ENCODE assay signal across 23 cellular contexts in genomic region chr22:40678493-40679248, GRCh38. TPM values are rescaled to one million over a fixed set of nuclear protein-coding genes. Genes with fewer than 3 reads are reported as not detected.
DNase-seq lines count a peak whose midpoint lies in the region; TF ChIP-seq lines count a peak whose summit lies in the region.
"Had no signal": no experiment of that assay in that cellular context is flagged by ENCODE, and none has a peak within 500 bp of the region (broad histone marks: within the 10 kb centered on the region; RNA-seq: fewer than 3 reads in every experiment).

No MANE protein-coding gene starts in this region.

- DNase-seq in AG04449 (ENCODE audit: low read depth, low spot score) = no peak
- DNase-seq in SJCRH30 = peak; percentile 73 to 86
- DNase-seq in fibroblast of lung (ENCODE audit: low read depth in 2 of 2) = no peak
- peak; percentile 24 for DNase-seq in neural progenitor cell (ENCODE audit: low spot score)
- DNase-seq in OCI-M1 (lab: John Stamatoyannopoulos, UW) = no peak
- no peak for DNase-seq in activated naive CD4-positive, alpha-beta T cell treated with anti-CD3 and anti-CD28 coated beads, Interleukin-2, amount 50 U/mL, for 16 hours
- no peak for DNase-seq in CD8-positive, alpha-beta memory T cell
- DNase-seq in SHP77 treated with DMSO at 0.1 percent for 48 hours (lab: John Stamatoyannopoulos, UW) = no peak
- DNase-seq: activated effector memory CD4-positive, alpha-beta T cell treated with Interleukin-2 at 50 U/mL for 16 hours; dermis blood vessel endothelial cell; HCEC 1CT; MV-4-11; NCI-H2081 treated with DMSO at 0.1 percent for 48 hours; RPMI8226; spleen; stimulated activated naive CD4-positive, alpha-beta T cell treated with Interleukin-2 at 50 U/mL for 16 hours; T-cell; uterus; WERI-Rb-1 had no signal

- H3K27me3 ChIP-seq in SJCRH30 (no peaks in the 10 kb centered on the region), fibroblast of lung (ENCODE audit: control insufficient read depth, insufficient read depth, low read length) (no peaks in the 10 kb centered on the region), neural progenitor cell (no peaks in the 10 kb centered on the region)
- peaks cover 5% of the 10 kb centered on the region for H3K27me3 ChIP-seq in CD8-positive, alpha-beta memory T cell (ENCODE audit: insufficient read depth, low read length, poor library complexity, severe bottlenecking)
- H3K27me3 ChIP-seq: uterus had no signal

- H3K79me2 ChIP-seq in fibroblast of lung (ENCODE audit: control insufficient read depth, insufficient read depth, low read length) = no peaks in the 10 kb centered on the region
- no peaks in the 10 kb centered on the region for H3K79me2 ChIP-seq in neural progenitor cell (ENCODE audit: low read depth)

- H3F3A ChIP-seq in neural progenitor cell (ENCODE audit: low read depth) = peaks cover 40% of the 10 kb centered on the region

- POLR2A ChIA-PET in AG04449 (lab: Yijun Ruan, JAX) = no interaction called here
- POLR2A ChIA-PET in CD8-positive, alpha-beta memory T cell (lab: Charles Lee) = no interaction called here

- peak overlapping the region; percentile 86 for H3K27ac ChIP-seq in SJCRH30
- no peak overlapping the region for H3K27ac ChIP-seq in fibroblast of lung (ENCODE audit: insufficient read depth, low read length)
- no peak overlapping the region for H3K27ac ChIP-seq in neural progenitor cell
- no peak overlapping the region for H3K27ac ChIP-seq in CD8-positive, alpha-beta memory T cell (ENCODE audit: low read depth, low read length)
- H3K27ac ChIP-seq: neutrophil, spleen had no signal

- peak overlapping the region; percentile 90 for H3K27ac Mint-ChIP-seq in neural progenitor cell
- H3K27ac Mint-ChIP-seq in CD8-positive, alpha-beta memory T cell = peak overlapping the region in 1 of 8 donors; percentile 43
- H3K27ac Mint-ChIP-seq: T-cell had no signal

- H3K36me3 Mint-ChIP-seq in neural progenitor cell = peaks cover 10% of the 10 kb centered on the region
- no peaks in the 10 kb centered on the region for H3K36me3 Mint-ChIP-seq in CD8-positive, alpha-beta memory T cell
- H3K36me3 Mint-ChIP-seq: T-cell had no signal

- H3K9me3 Mint-ChIP-seq in neural progenitor cell = peaks cover 2% of the 10 kb centered on the region
- no peaks in the 10 kb centered on the region for H3K9me3 Mint-ChIP-seq in CD8-positive, alpha-beta memory T cell
- H3K9me3 Mint-ChIP-seq: T-cell had no signal

- H3K4me1 Mint-ChIP-seq in neural progenitor cell = peaks cover 49% of the 10 kb centered on the region
- H3K4me1 Mint-ChIP-seq in CD8-positive, alpha-beta memory T cell = peaks cover 5 to 7% (median 6%) of the 10 kb centered on the region in 3 donors

- H3K4me3 ChIP-seq in AG04449 (ENCODE audit: low read depth, low read length) = peak overlapping the region; percentile 55; the same call in 1 of the 2 replicates
- peak overlapping the region; percentile 61 for H3K4me3 ChIP-seq in SJCRH30
- H3K4me3 ChIP-seq in fibroblast of lung (replicated peaks in 1 of 4; ENCODE audit: control extremely low read depth in 1 of 4, insufficient read depth in 1 of 4, low read depth in 3 of 4, low read length in 4 of 4) = peak overlapping the region in 1 of 4 experiments; percentile 37
- no peak overlapping the region for H3K4me3 ChIP-seq in neural progenitor cell
- H3K4me3 ChIP-seq in CD8-positive, alpha-beta memory T cell (ENCODE audit: low read length) = no peak overlapping the region
- H3K4me3 ChIP-seq: GM12878 had no signal

- peaks cover 21% of the 10 kb centered on the region for H3K4me1 ChIP-seq in SJCRH30
- peaks cover 8% of the 10 kb centered on the region for H3K4me1 ChIP-seq in fibroblast of lung (ENCODE audit: control insufficient read depth, extremely low read depth, insufficient read depth, low read length)
- H3K4me1 ChIP-seq in neural progenitor cell = peaks cover 44% of the 10 kb centered on the region
- H3K4me1 ChIP-seq in CD8-positive, alpha-beta memory T cell (ENCODE audit: insufficient read depth, low read length) = no peaks in the 10 kb centered on the region
- H3K4me1 ChIP-seq: uterus had no signal

- TF ChIP-seq CTCF in AG04449 (IDR thresholded peaks at IDR 0.05; ENCODE audit: insufficient read depth, low read length, missing control alignments) = no peak
- no peak for TF ChIP-seq CTCF in fibroblast of lung (conservative IDR thresholded peaks at IDR 0.05 in 1 of 2, IDR thresholded peaks at IDR 0.05 in 1 of 2; ENCODE audit: low read depth in 1 of 2, low read length in 2 of 2)
- no peak for TF ChIP-seq CTCF in neural progenitor cell (IDR thresholded peaks at IDR 0.05)

- CTCF ChIA-PET in AG04449 (lab: Yijun Ruan, JAX) = interaction anchor here (0.9 to 1.7 kb wide), 4 partner anchors 13 to 244 kb away, joined by 3 to 6 read pairs (median 4); no protein-coding TSS in a partner anchor
- CTCF ChIA-PET in CD8-positive, alpha-beta memory T cell (lab: Charles Lee) = no interaction called here

- H4K20me1 ChIP-seq in fibroblast of lung (ENCODE audit: control insufficient read depth, extremely low read depth, insufficient read depth, low read length) = no peaks in the 10 kb centered on the region
- H4K20me1 ChIP-seq in neural progenitor cell (ENCODE audit: low read depth) = no peaks in the 10 kb centered on the region

- H3K4me3 Mint-ChIP-seq in neural progenitor cell = peak overlapping the region; percentile 86
- no peak overlapping the region for H3K4me3 Mint-ChIP-seq in CD8-positive, alpha-beta memory T cell
- H3K4me3 Mint-ChIP-seq: T-cell had no signal

- H2AFZ ChIP-seq in fibroblast of lung (ENCODE audit: low read length) (peak overlapping the region; percentile 38), neural progenitor cell (replicated peaks) (peak overlapping the region; percentile 5)

- H3K4me2 ChIP-seq in fibroblast of lung (ENCODE audit: extremely low read depth, insufficient read depth, low read length) (peak overlapping the region; percentile 85), neural progenitor cell (peak overlapping the region; percentile 66)

- H3K27me3 Mint-ChIP-seq in neural progenitor cell (ENCODE audit: insufficient read depth, low read depth) = peaks cover 25% of the 10 kb centered on the region
- H3K27me3 Mint-ChIP-seq in CD8-positive, alpha-beta memory T cell = peaks cover 11 to 20% of the 10 kb centered on the region in 2 donors

- H3K9me3 ChIP-seq in SJCRH30 (replicated peaks) = no peaks in the 10 kb centered on the region
- no peaks in the 10 kb centered on the region for H3K9me3 ChIP-seq in fibroblast of lung (ENCODE audit: control insufficient read depth, insufficient read depth, low read depth, low read length)
- no peaks in the 10 kb centered on the region for H3K9me3 ChIP-seq in neural progenitor cell (ENCODE audit: low read depth)
- no peaks in the 10 kb centered on the region for H3K9me3 ChIP-seq in CD8-positive, alpha-beta memory T cell (ENCODE audit: low read length)
- H3K9me3 ChIP-seq: neutrophil, spleen, uterus had no signal

- H3K36me3 ChIP-seq in SJCRH30 (no peaks in the 10 kb centered on the region), fibroblast of lung (ENCODE audit: control insufficient read depth, insufficient read depth, low read length) (no peaks in the 10 kb centered on the region), neural progenitor cell (no peaks in the 10 kb centered on the region)
- H3K36me3 ChIP-seq in CD8-positive, alpha-beta memory T cell (ENCODE audit: insufficient read depth, low read length) = no peaks in the 10 kb centered on the region
- H3K36me3 ChIP-seq: neutrophil, spleen, uterus, WERI-Rb-1 had no signal

- H3K9ac ChIP-seq in fibroblast of lung (ENCODE audit: insufficient read depth, low read length) = no peak overlapping the region
- H3K9ac ChIP-seq in neural progenitor cell = no peak overlapping the region

RNA-seq across cellular contexts. Expression of gene MCHR1, which starts 0.6 kb away (rescaled TPM):
- total RNA-seq in SJCRH30 (2014; rRNA removed; shearing (Covaris generic)) = 11.2 and 12.0 TPM in 2 replicates
- total RNA-seq in fibroblast of lung (0.51 and 0.99 TPM in 2 replicates), neural progenitor cell (ENCODE audit: low replicate concordance) (0.45 and 2.1 TPM in 2 replicates)
- polyA plus RNA-seq in fibroblast of lung = 0.20 and 0.94 TPM in 2 replicates
- polyA plus RNA-seq in fibroblast of lung (2012) = 0.10 and 0.53 TPM in 2 replicates
- not detected in 2 replicates for polyA minus RNA-seq in fibroblast of lung (ENCODE audit: low replicate concordance)
- total RNA-seq in CD8-positive, alpha-beta memory T cell = not detected
- not detected for polyA plus RNA-seq in CD8-positive, alpha-beta memory T cell
- total RNA-seq: A673; activated CD8-positive, alpha-beta memory T cell treated with anti-CD3 and anti-CD28 coated beads for 36 hours; dermis blood vessel endothelial cell; GM12878; T-cell had no signal
- polyA plus RNA-seq: GM12878 had no signal

RNA-seq across cellular contexts. Expression of gene MRTFA, which starts 42.2 kb away (rescaled TPM):
- 12.3 and 16.0 TPM in 2 replicates for total RNA-seq in SJCRH30 (2014; rRNA removed; shearing (Covaris generic))
- total RNA-seq in fibroblast of lung (13.4 and 23.0 TPM in 2 replicates), neural progenitor cell (ENCODE audit: low replicate concordance) (11.3 and 40.9 TPM in 2 replicates)
- 7.5 and 7.6 TPM in 2 replicates for polyA plus RNA-seq in fibroblast of lung
- polyA plus RNA-seq in fibroblast of lung (2012) = 26.9 and 30.2 TPM in 2 replicates
- 120 and 132 TPM in 2 replicates for polyA minus RNA-seq in fibroblast of lung (ENCODE audit: low replicate concordance)
- total RNA-seq in CD8-positive, alpha-beta memory T cell = 10 to 100 TPM; 38.6 to 40.5 TPM
- 22.9 TPM for polyA plus RNA-seq in CD8-positive, alpha-beta memory T cell

Comparison
In these comparisons a context has a peak if more than half of its experiments do, and no peak if none do; other contexts are left out.
1. DNase-seq: peak in SJCRH30 (2 of 2) and neural progenitor cell (single experiment); none in AG04449 (single experiment), fibroblast of lung (0 of 2), OCI-M1 (single experiment), activated naive CD4-positive, alpha-beta T cell treated with anti-CD3 and anti-CD28 coated beads, Interleukin-2, amount 50 U/mL, for 16 hours (single experiment), CD8-positive, alpha-beta memory T cell (0 of 5) and SHP77 treated with DMSO at 0.1 percent for 48 hours (single experiment).
2. H3K4me3 ChIP-seq: peak in AG04449 (single experiment) and SJCRH30 (single experiment); none in neural progenitor cell (single experiment) and CD8-positive, alpha-beta memory T cell (single experiment).